Comparison of ENCODE assay signal across 2 cellular contexts in genomic region chr11:43924112-43924855, GRCh38.
TF ChIP-seq lines count a peak whose summit lies in the region.

No MANE protein-coding gene starts in this region.

TF ChIP-seq in HCT116, 20 proteins besides CTCF, POLR2A, EP300 and RAD21:
- TF ChIP-seq ATF3 (IDR thresholded peaks at IDR 0.05) (no peak), FOSL1 (IDR thresholded peaks at IDR 0.05; ENCODE audit: low read depth) (no peak), TCF7L2 (IDR thresholded peaks at IDR 0.05; ENCODE audit: borderline replicate concordance, extremely low read depth, insufficient read depth, insufficient read length) (no peak), EGR1 (IDR thresholded peaks at IDR 0.05; ENCODE audit: low read depth) (no peak), MAX (IDR thresholded peaks at IDR 0.05) (no peak), EZH2 (IDR thresholded peaks at IDR 0.05) (no peak), YY1 (IDR thresholded peaks at IDR 0.05; ENCODE audit: extremely low read depth, insufficient replicate concordance, low read depth, low read length) (no peak), POLR2AphosphoS5 (IDR thresholded peaks at IDR 0.05; ENCODE audit: low read depth, low read length) (no peak), REST (IDR thresholded peaks at IDR 0.05; ENCODE audit: low read depth) (no peak), CEBPB (IDR thresholded peaks at IDR 0.05; ENCODE audit: low read depth) (no peak), SP1 (IDR thresholded peaks at IDR 0.05; ENCODE audit: low read depth) (no peak), JUND (IDR thresholded peaks at IDR 0.05) (no peak), ELF1 (IDR thresholded peaks at IDR 0.05; ENCODE audit: borderline replicate concordance, low read depth) (no peak), ZBTB33 (IDR thresholded peaks at IDR 0.05; ENCODE audit: extremely low read depth, insufficient replicate concordance, low read length) (no peak)

TF ChIP-seq in HepG2, 621 proteins besides CTCF, POLR2A, EP300 and RAD21:
- peak; percentile 78 for TF ChIP-seq AGO2 (optimal IDR thresholded peaks at IDR 0.05; ENCODE audit: low read depth, low read length)
- TF ChIP-seq ZBTB14 (CRISPR knock-in tag; IDR thresholded peaks at IDR 0.05), result no peak
- TF ChIP-seq AHDC1 (CRISPR knock-in tag; IDR thresholded peaks at IDR 0.05; ENCODE audit: borderline replicate concordance), result no peak
- no peak for TF ChIP-seq ZBTB38 (CRISPR knock-in tag; IDR thresholded peaks at IDR 0.05)
- no peak for TF ChIP-seq TFDP1 (CRISPR knock-in tag; IDR thresholded peaks at IDR 0.05; ENCODE audit: borderline replicate concordance)
TF ChIP-seq in HepG2: peak in this region for 1.
